ENCODE assay signal across 21 cellular contexts in the genomic region with DNA sequence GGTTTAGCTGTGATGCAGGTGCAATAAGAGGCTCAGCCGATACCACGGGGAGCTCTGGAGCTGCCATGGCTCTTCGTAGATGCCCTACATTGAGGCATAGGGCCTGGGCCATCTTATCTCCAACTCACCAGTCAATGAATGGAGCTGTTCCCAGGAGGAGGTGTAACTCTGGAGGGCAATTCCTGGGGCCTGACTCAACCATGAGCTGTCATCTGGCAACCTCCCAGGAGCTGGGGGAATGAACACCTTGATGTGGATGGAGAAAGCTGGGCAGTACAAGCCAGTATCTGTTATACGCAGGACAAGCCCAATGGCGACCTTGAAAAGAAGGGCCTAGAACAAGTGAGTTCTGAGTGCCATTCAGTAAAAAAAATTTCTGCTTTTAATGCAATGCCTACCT.
DNase-seq lines count a peak whose midpoint lies in the region; ATAC-seq, FAIRE-seq and TF ChIP-seq lines count a peak whose summit lies in the region.
"Had no signal": no experiment of that assay in that cellular context is flagged by ENCODE, and none has a peak within 500 bp of the region (broad histone marks: within the 10 kb centered on the region; RNA-seq: fewer than 3 reads in every experiment).

No MANE protein-coding gene starts in this region.

- H3K27ac Mint-ChIP-seq in astrocyte (ENCODE audit: unreplicated experiment): no peak overlapping the region
- H3K27ac Mint-ChIP-seq: activated T-cell treated with anti-CD3 and anti-CD28 coated beads, Interleukin-2, amount 50 U/mL, for 72 hours; CD8-positive, alpha-beta T cell; immature natural killer cell; stimulated activated naive CD8-positive, alpha-beta T cell treated with anti-CD3 and anti-CD28 coated beads, Interleukin-15, Interleukin-2, amounts not matched to agents 100 ng/mL and 50 ng/mL, for 24 hours had no signal

- H3K9me3 Mint-ChIP-seq in astrocyte (ENCODE audit: unreplicated experiment): no peaks in the 10 kb centered on the region

- no peak for TF ChIP-seq POLR2A in GM12892 (IDR thresholded peaks at IDR 0.05; ENCODE audit: low read depth, low read length)

- H3K36me3 Mint-ChIP-seq in astrocyte (ENCODE audit: low read depth, unreplicated experiment): no peaks in the 10 kb centered on the region
- H3K36me3 Mint-ChIP-seq: CD8-positive, alpha-beta T cell had no signal

- no peak overlapping the region for H3K4me2 ChIP-seq in astrocyte (ENCODE audit: low read length)
- no peak overlapping the region for H3K4me2 ChIP-seq in keratinocyte (ENCODE audit: control insufficient read depth, extremely low read depth, insufficient read depth, low read depth, low read length)
- H3K4me2 ChIP-seq: PC-9 had no signal

- H3K9ac ChIP-seq in astrocyte (ENCODE audit: low read length) (no peak overlapping the region), keratinocyte (ENCODE audit: control insufficient read depth, extremely low read depth, insufficient read depth, low read length) (no peak overlapping the region)

- no peaks in the 10 kb centered on the region for H3K36me3 ChIP-seq in astrocyte (ENCODE audit: insufficient read depth, low read length)
- H3K36me3 ChIP-seq in keratinocyte (ENCODE audit: control insufficient read depth in 2 of 2, extremely low read depth in 1 of 2, insufficient read depth in 2 of 2, low read length in 2 of 2): no peaks in the 10 kb centered on the region
- H3K36me3 ChIP-seq: right atrium auricular region, upper lobe of right lung had no signal

- H3K4me3 ChIP-seq in AG04450 (ENCODE audit: low read depth, low read length): no peak overlapping the region
- no peak overlapping the region for H3K4me3 ChIP-seq in astrocyte (ENCODE audit: insufficient read depth, low read depth, low read length)
- H3K4me3 ChIP-seq in keratinocyte (ENCODE audit: control insufficient read depth in 2 of 3, extremely low read depth in 1 of 3, insufficient read depth in 2 of 3, low read depth in 1 of 3, low read length in 3 of 3): no peak overlapping the region
- H3K4me3 ChIP-seq: GM12878, PC-9, right atrium auricular region, upper lobe of right lung had no signal

- dilution Hi-C loops in keratinocyte (cut with MboI; ENCODE audit: extremely low pct_ligation_motif_present, low sequenced_read_pairs): no loop called here

- H3K27me3 Mint-ChIP-seq in astrocyte (ENCODE audit: low read depth, unreplicated experiment): no peaks in the 10 kb centered on the region
- H3K27me3 Mint-ChIP-seq: stimulated activated naive CD8-positive, alpha-beta T cell treated with anti-CD3 and anti-CD28 coated beads, Interleukin-15, Interleukin-2, amounts not matched to agents 100 ng/mL and 50 ng/mL, for 24 hours had no signal

- FAIRE-seq in astrocyte (lab: Jason Lieb, UNC) (no peak), keratinocyte (lab: Jason Lieb, UNC) (peak; percentile 94), GM12892 (lab: Jason Lieb, UNC) (no peak)
- FAIRE-seq: G401.6, GM12878 had no signal

- H3K79me2 ChIP-seq in astrocyte (ENCODE audit: insufficient read depth, low read length) (no peaks in the 10 kb centered on the region), keratinocyte (ENCODE audit: control insufficient read depth, insufficient read depth, low read length) (no peaks in the 10 kb centered on the region)

- H3K9me3 ChIP-seq in AG04450 (ENCODE audit: control insufficient read depth, insufficient read depth, low read length): no peaks in the 10 kb centered on the region
- H3K9me3 ChIP-seq in astrocyte (ENCODE audit: insufficient read depth, low read depth, low read length): no peaks in the 10 kb centered on the region
- no peaks in the 10 kb centered on the region for H3K9me3 ChIP-seq in keratinocyte (ENCODE audit: control insufficient read depth, low read depth, low read length)
- H3K9me3 ChIP-seq: right atrium auricular region, upper lobe of right lung had no signal

- ATAC-seq in HG02759 (IDR thresholded peaks at IDR 0.05; ENCODE audit: unreplicated experiment) (no peak), HG03039 (IDR thresholded peaks at IDR 0.05; ENCODE audit: unreplicated experiment) (no peak)
- ATAC-seq: activated T-cell treated with anti-CD3 and anti-CD28 coated beads, Interleukin-2, amount 50 U/mL, for 72 hours; CD8-positive, alpha-beta T cell; GM12878; upper lobe of right lung had no signal

- peak; percentile 13 for DNase-seq in AG04450 (ENCODE audit: low read depth, low spot score)
- peak; percentile 85 for DNase-seq in HT1080 (ENCODE audit: low read depth)
- peak; percentile 32 for DNase-seq in astrocyte (ENCODE audit: low read depth)
- peak; percentile 66 for DNase-seq in keratinocyte (ENCODE audit: low read depth, low spot score)
- no peak for DNase-seq in dedifferentiated amniotic fluid mesenchymal stem cell (ENCODE audit: extremely low spot score)
- no peak for DNase-seq in GM12892 (ENCODE audit: insufficient read length)
- DNase-seq: activated CD4-positive, alpha-beta T cell treated with anti-CD3 and anti-CD28 coated beads, Interleukin-2, amount 50 U/mL, for 48 hours; activated T-cell treated with anti-CD3 and anti-CD28 coated beads, Interleukin-2, amount 50 U/mL, for 72 hours; CD8-positive, alpha-beta T cell; immature natural killer cell; midbrain; NCI-H187; NCI-H526 treated with DMSO at 0.1 percent for 48 hours; upper lobe of right lung had no signal

- H3K4me1 Mint-ChIP-seq in astrocyte (ENCODE audit: low read depth, unreplicated experiment): peaks cover 3% of the 10 kb centered on the region
- H3K4me1 Mint-ChIP-seq: immature natural killer cell had no signal

- H3K27me3 ChIP-seq in AG04450 (ENCODE audit: control insufficient read depth, insufficient read depth, low read length) (no peaks in the 10 kb centered on the region), astrocyte (ENCODE audit: insufficient read depth, low read length) (no peaks in the 10 kb centered on the region), keratinocyte (ENCODE audit: control insufficient read depth, extremely low read depth, insufficient read depth, low read length) (no peaks in the 10 kb centered on the region)
- H3K27me3 ChIP-seq: right atrium auricular region, upper lobe of right lung had no signal

- no peak for TF ChIP-seq CTCF in AG04450 (IDR thresholded peaks at IDR 0.05; ENCODE audit: low read depth, low read length)
- TF ChIP-seq CTCF in astrocyte (IDR thresholded peaks at IDR 0.05; ENCODE audit: insufficient read depth, low read depth, low read length): no peak
- no peak for TF ChIP-seq CTCF in keratinocyte (optimal IDR thresholded peaks at IDR 0.05 in 1 of 3, IDR thresholded peaks at IDR 0.05 in 1 of 3, conservative IDR thresholded peaks at IDR 0.05 in 1 of 3; ENCODE audit: extremely low read depth in 1 of 3, insufficient read depth in 2 of 3, low read length in 3 of 3)

- no peak overlapping the region for H3K4me3 Mint-ChIP-seq in astrocyte (ENCODE audit: unreplicated experiment)
- H3K4me3 Mint-ChIP-seq: activated T-cell treated with anti-CD3 and anti-CD28 coated beads, Interleukin-2, amount 50 U/mL, for 72 hours; CD8-positive, alpha-beta T cell; immature natural killer cell; stimulated activated naive CD8-positive, alpha-beta T cell treated with anti-CD3 and anti-CD28 coated beads, Interleukin-15, Interleukin-2, amounts not matched to agents 100 ng/mL and 50 ng/mL, for 24 hours had no signal

- CTCF ChIA-PET in AG04450 (lab: Charles Lee): no interaction called here

- no peaks in the 10 kb centered on the region for H3K4me1 ChIP-seq in astrocyte (ENCODE audit: insufficient read depth, low read length)
- H3K4me1 ChIP-seq in keratinocyte (ENCODE audit: control insufficient read depth, extremely low read depth, insufficient read depth, low read length): peaks cover 4% of the 10 kb centered on the region
- H3K4me1 ChIP-seq: right atrium auricular region, upper lobe of right lung had no signal

- POLR2A ChIA-PET in AG04450 (lab: Yijun Ruan, JAX): no interaction called here

- no peaks in the 10 kb centered on the region for H4K20me1 ChIP-seq in astrocyte (ENCODE audit: insufficient read depth, low read length)
- no peaks in the 10 kb centered on the region for H4K20me1 ChIP-seq in keratinocyte (ENCODE audit: control insufficient read depth, extremely low read depth, insufficient read depth, low read length)

- no peaks in the 10 kb centered on the region for H3K9me1 ChIP-seq in keratinocyte (ENCODE audit: control insufficient read depth, extremely low read depth, insufficient read depth, low read length)

- H2AFZ ChIP-seq in astrocyte (ENCODE audit: low read depth, low read length): no peak overlapping the region
- no peak overlapping the region for H2AFZ ChIP-seq in keratinocyte (ENCODE audit: control insufficient read depth, low read length)
- H2AFZ ChIP-seq: PC-9 had no signal

- H3K27ac ChIP-seq in AG04450 (ENCODE audit: low read depth, low read length): no peak overlapping the region
- H3K27ac ChIP-seq in astrocyte (ENCODE audit: low read depth, low read length): no peak overlapping the region
- H3K27ac ChIP-seq in keratinocyte (ENCODE audit: control insufficient read depth, insufficient read depth, low read length): no peak overlapping the region
- H3K27ac ChIP-seq: PC-9, right atrium auricular region, upper lobe of right lung had no signal

Comparison
In these comparisons a context has a peak if more than half of its experiments do, and no peak if none do; other contexts are left out.
1. DNase-seq: peak in AG04450 (single experiment), HT1080 (single experiment), astrocyte (single experiment) and keratinocyte (single experiment); none in dedifferentiated amniotic fluid mesenchymal stem cell (single experiment) and GM12892 (single experiment).